8 cellular contexts compared by ENCODE assay signal in genomic region chr14:104794641-104795467, GRCh38. TPM values are rescaled to one million over a fixed set of nuclear protein-coding genes. Genes with fewer than 3 reads are reported as not detected.
A peak's percentile ranks its signal among the peaks of the same experiment; 100 is the strongest.
DNase-seq lines count a peak whose midpoint lies in the region; ATAC-seq and TF ChIP-seq lines count a peak whose summit lies in the region.

No MANE protein-coding gene starts in this region.

- peak; percentile 6 for TF ChIP-seq CTCF in DND-41 (IDR thresholded peaks at IDR 0.05; ENCODE audit: borderline replicate concordance, extremely low read depth, low read length, poor library complexity, severe bottlenecking)
- TF ChIP-seq CTCF in PC-9 (conservative IDR thresholded peaks at IDR 0.05) = no peak
- TF ChIP-seq CTCF in upper lobe of left lung (IDR thresholded peaks at IDR 0.05) = peak in 1 of 6 experiments; percentile 10

- ATAC-seq in DND-41 (ENCODE audit: insufficient read depth, low read depth) = peak; percentile 28; the same call in 2 of the 3 replicates
- ATAC-seq in GM21723 (IDR thresholded peaks at IDR 0.05; ENCODE audit: unreplicated experiment) = peak; percentile 17
- ATAC-seq in upper lobe of left lung (ENCODE audit: low FRiP score in 2 of 2) = peak in 1 of 2 donors; percentile 33

- H3K4me3 ChIP-seq in DND-41 (ENCODE audit: low read depth in 1 of 2, low read length in 2 of 2) (peak overlapping the region; percentile 87 to 93), PC-9 (peak overlapping the region; percentile 74), upper lobe of left lung (peak overlapping the region; percentile 68 to 93 (median 89))

- H4K20me1 ChIP-seq in DND-41 (ENCODE audit: insufficient read depth, low read length) (peaks cover 49% of the 10 kb centered on the region), PC-9 (ENCODE audit: insufficient read depth) (peaks cover 33% of the 10 kb centered on the region)

- H3K9ac ChIP-seq in DND-41 (ENCODE audit: low read depth, low read length) = peak overlapping the region; percentile 95

- DNase-seq in DND-41 (peak; percentile 33), PC-9 (peak in 1 of 2 experiments; percentile 25), dermis blood vessel endothelial cell (peak; percentile 54), medulla oblongata (ENCODE audit: extremely low spot score) (peak; percentile 30), upper lobe of left lung (peak; percentile 70 to 92), NCI-H2029 (lab: John Stamatoyannopoulos, UW) (no peak)
- no peak for DNase-seq in effector CD4-positive, alpha-beta T cell

- TF ChIP-seq POLR2A in upper lobe of left lung (IDR thresholded peaks at IDR 0.05) = no peak

- WGBS in upper lobe of left lung, 2 donors = 0 to 2% methylated on average over 14 to 27 of the region's 77 CpGs

- H3K27me3 ChIP-seq in DND-41 (ENCODE audit: insufficient read depth, low read length, poor library complexity) (no peaks in the 10 kb centered on the region), PC-9 (ENCODE audit: insufficient read depth, low read depth) (no peaks in the 10 kb centered on the region), upper lobe of left lung (no peaks in the 10 kb centered on the region)

- H3K79me2 ChIP-seq in DND-41 (ENCODE audit: insufficient read depth, low read length) (peaks cover 54% of the 10 kb centered on the region), PC-9 (ENCODE audit: low read depth) (peaks cover 39% of the 10 kb centered on the region)

- no peak for TF ChIP-seq EP300 in upper lobe of left lung (IDR thresholded peaks at IDR 0.05)

- CTCF ChIA-PET in PC-9 (lab: Charles Lee) = no interaction called here

- peaks cover 27% of the 10 kb centered on the region for H3F3A ChIP-seq in PC-9 (ENCODE audit: insufficient read depth, low read depth)

- H3K27ac ChIP-seq in DND-41 (ENCODE audit: low read length) (peak overlapping the region; percentile 75), PC-9 (no peak overlapping the region), upper lobe of left lung (peak overlapping the region; percentile 79 to 89 (median 82))

- H2AFZ ChIP-seq in DND-41 (ENCODE audit: low read depth, low read length) (peak overlapping the region; percentile 27; the same call in 1 of the 2 replicates), PC-9 (0 out of 2 replicates have a peak overlapping the region, but pooled peaks have one; percentile 56)

- peak overlapping the region; percentile 98 for H3K4me2 ChIP-seq in DND-41 (ENCODE audit: insufficient read depth, low read length)
- peak overlapping the region; percentile 92 for H3K4me2 ChIP-seq in PC-9

- intact Hi-C loops in PC-9 (cut with micrococcal nuclease; ENCODE audit: unreplicated experiment) = loop anchor here (2.0 kb wide), 1 partner anchor 70 kb away; the partner anchor contains the start of gene CEP170B

- POLR2A ChIA-PET in PC-9 (lab: Charles Lee; ENCODE audit: unreplicated experiment) = no interaction called here

- peaks cover 43% of the 10 kb centered on the region for H3K4me1 ChIP-seq in DND-41 (ENCODE audit: insufficient read depth, low read length)
- H3K4me1 ChIP-seq in PC-9 (replicated peaks; ENCODE audit: insufficient read depth) = peaks cover 21% of the 10 kb centered on the region
- H3K4me1 ChIP-seq in upper lobe of left lung = peaks cover 61 to 82% (median 71%) of the 10 kb centered on the region in 4 donors

- H3K36me3 ChIP-seq in DND-41 (ENCODE audit: insufficient read depth, low read length) (peaks cover 42% of the 10 kb centered on the region), PC-9 (ENCODE audit: low read depth) (no peaks in the 10 kb centered on the region), upper lobe of left lung (peaks cover 0 to 26% (median 24%) of the 10 kb centered on the region in 4 donors)

- BruUV-seq in PC-9 (replicated peaks; lab: Mats Ljungman, UMichigan) = no TSS peak

- H3K9me2 ChIP-seq in PC-9 (ENCODE audit: insufficient read depth) = no peaks in the 10 kb centered on the region

- H3K9me3 ChIP-seq in DND-41 (ENCODE audit: insufficient read depth, low read length, severe bottlenecking) = no peaks in the 10 kb centered on the region
- no peaks in the 10 kb centered on the region for H3K9me3 ChIP-seq in PC-9 (ENCODE audit: insufficient read depth, low read depth)
- H3K9me3 ChIP-seq in upper lobe of left lung = no peaks in the 10 kb centered on the region

RNA-seq across cellular contexts. Expression of gene AKT1, which starts 0.7 kb away (rescaled TPM):
- total RNA-seq in PC-9 (2021) (107 and 144 TPM in 2 replicates), dermis blood vessel endothelial cell (163 and 236 TPM in 2 replicates), upper lobe of left lung (100 to 1,000 TPM; 122 to 283 (median 191) TPM)

RNA-seq across cellular contexts. Expression of gene ZBTB42, which starts 6.0 kb away (rescaled TPM):
- total RNA-seq in PC-9 (2021) = 4.2 and 6.1 TPM in 2 replicates
- 5.1 and 7.0 TPM in 2 replicates for total RNA-seq in dermis blood vessel endothelial cell
- 10 to 100 TPM; 13.9 to 24.8 (median 20.9) TPM for total RNA-seq in upper lobe of left lung

RNA-seq across cellular contexts. Expression of gene SIVA1, which starts 41.9 kb away (rescaled TPM):
- total RNA-seq in PC-9 (2021) (85.8 and 116 TPM in 2 replicates), dermis blood vessel endothelial cell (115 and 214 TPM in 2 replicates), upper lobe of left lung (100 to 1,000 TPM in 2 of 6 donors, 10 to 100 TPM in 4; 72.3 to 241 (median 91.0) TPM)

Comparison
In these comparisons a context has a peak if more than half of its experiments do, and no peak if none do; other contexts are left out.
1. DNase-seq: peak in DND-41 (single experiment), dermis blood vessel endothelial cell (single experiment), medulla oblongata (single experiment) and upper lobe of left lung (2 of 2); none in effector CD4-positive, alpha-beta T cell (single experiment) and NCI-H2029 (single experiment).
2. Peak in every context shown above with its lines, with median percentiles within 50 percentile points of each other: H3K4me3 ChIP-seq.